ENCODE assay signal across 10 cellular contexts in the genomic region with DNA sequence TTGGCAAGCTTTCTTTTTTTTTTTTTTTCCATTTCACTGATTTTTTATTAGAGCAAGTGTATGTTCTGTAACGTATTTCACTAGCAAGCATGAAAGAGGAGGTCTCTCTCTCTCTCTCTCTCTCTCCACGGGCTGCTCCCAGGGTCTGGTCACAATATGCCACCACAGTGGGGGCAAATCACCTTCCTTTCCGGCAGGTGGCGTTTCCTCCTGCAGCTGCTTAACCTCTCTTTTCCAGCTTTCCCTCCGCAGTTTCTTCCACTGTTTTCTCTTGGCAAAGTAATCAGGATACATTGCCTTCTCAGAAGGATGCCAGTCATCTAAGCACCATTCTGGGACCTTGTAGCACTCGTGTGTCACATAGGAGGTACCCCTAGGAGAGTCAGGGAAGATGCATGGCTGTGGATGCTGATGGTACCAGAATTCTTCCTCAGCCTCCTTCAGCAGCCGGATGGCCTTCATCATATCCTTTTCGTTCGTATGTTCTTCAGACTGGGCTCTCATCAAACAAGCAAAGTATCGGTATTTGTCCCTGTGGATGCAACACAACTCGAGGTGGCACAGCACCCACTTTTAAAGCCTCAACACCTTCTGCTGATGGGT.
A peak's percentile ranks its signal among the peaks of the same experiment; 100 is the strongest.
DNase-seq lines count a peak whose midpoint lies in the region; ATAC-seq, FAIRE-seq and TF ChIP-seq lines count a peak whose summit lies in the region.
"Had no signal": no experiment of that assay in that cellular context is flagged by ENCODE, and none has a peak within 500 bp of the region (broad histone marks: within the 10 kb centered on the region; RNA-seq: fewer than 3 reads in every experiment).

No MANE protein-coding gene starts in this region.

- no peaks in the 10 kb centered on the region for H3K4me1 Mint-ChIP-seq in HFFc6 (ENCODE audit: low read depth)

- DNase-seq in D341Med (ENCODE audit: low spot score) = peak; percentile 62
- no peak for DNase-seq in HFFc6
- peak; percentile 37 for DNase-seq in SK-N-DZ (ENCODE audit: low spot score)
- DNase-seq in iPS-NIHi11 (ENCODE audit: low spot score) = peak; percentile 66
- no peak for DNase-seq in SIG-M5 treated with dmso at 0.1 percent for 504 hours (lab: John Stamatoyannopoulos, UW; ENCODE audit: unreplicated experiment)
- DNase-seq in GM19239 (ENCODE audit: insufficient read length, low spot score) = no peak
- DNase-seq: activated CD4-positive, alpha-beta T cell treated with anti-CD3 and anti-CD28 coated beads, Interleukin-2, amount 50 U/mL, for 1 hour; NCI-H1436 treated with DMSO at 0.1 percent for 48 hours had no signal

- peak; percentile 48 for TF ChIP-seq CTCF in HFFc6 (IDR thresholded peaks at IDR 0.05)

- no peak overlapping the region for H3K27ac Mint-ChIP-seq in HFFc6

- FAIRE-seq in GM19239 (lab: Jason Lieb, UNC) = no peak

- H3K27me3 Mint-ChIP-seq in HFFc6 (ENCODE audit: insufficient read depth) = peaks cover 15% of the 10 kb centered on the region

- no peak overlapping the region for H3K4me3 Mint-ChIP-seq in HFFc6

- no peaks in the 10 kb centered on the region for H3K9me3 Mint-ChIP-seq in HFFc6

- ATAC-seq in GM19467 (IDR thresholded peaks at IDR 0.05; ENCODE audit: unreplicated experiment) (no peak), GM21737 (IDR thresholded peaks at IDR 0.05; ENCODE audit: unreplicated experiment) (no peak)

- H3K36me3 Mint-ChIP-seq in HFFc6 (ENCODE audit: low read depth) = no peaks in the 10 kb centered on the region

Comparison
In these comparisons a context has a peak if more than half of its experiments do, and no peak if none do; other contexts are left out.
1. DNase-seq: peak in D341Med (single experiment), SK-N-DZ (single experiment) and iPS-NIHi11 (single experiment); none in HFFc6 (single experiment), SIG-M5 treated with dmso at 0.1 percent for 504 hours (single experiment) and GM19239 (single experiment).